In the genomic region with DNA sequence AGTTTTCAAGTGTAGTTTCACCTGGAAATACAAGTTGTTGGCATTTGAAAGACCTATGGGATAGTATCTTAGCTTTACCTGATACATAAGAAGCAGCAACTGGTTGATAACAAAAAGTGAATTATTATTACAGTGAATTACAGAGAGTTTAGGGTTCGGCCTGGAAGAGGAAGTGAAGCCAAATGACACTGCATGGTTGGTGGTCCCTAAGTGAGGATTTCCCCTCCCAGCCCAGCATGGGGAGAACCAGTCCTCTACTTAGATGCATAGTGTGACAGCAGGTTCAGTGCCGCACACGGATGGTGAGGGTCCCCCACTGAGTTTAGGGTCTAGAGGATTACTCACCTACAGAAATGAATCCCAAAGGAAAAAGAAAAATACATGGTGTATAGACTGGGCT, we compare ENCODE assay signal across 32 cellular contexts. TPM values are rescaled to one million over a fixed set of nuclear protein-coding genes. Genes with fewer than 3 reads are reported as not detected.
"Had no signal": no experiment of that assay in that cellular context is flagged by ENCODE, and none has a peak within 500 bp of the region (broad histone marks: within the 10 kb centered on the region; RNA-seq: fewer than 3 reads in every experiment).

No MANE protein-coding gene starts in this region.

- H3K4me3 Mint-ChIP-seq: activated CD4-positive, alpha-beta memory T cell treated with anti-CD3 and anti-CD28 coated beads, Interleukin-2, amount 10 ng/mL, durations not matched to agents 7 days and 5 days; activated CD4-positive, alpha-beta T cell treated with anti-CD3 and anti-CD28 coated beads for 36 hours; activated CD8-positive, alpha-beta memory T cell treated with anti-CD3 and anti-CD28 coated beads, Interleukin-2, amount 10 ng/mL, durations not matched to agents 7 days and 5 days; activated naive CD4-positive, alpha-beta T cell treated with anti-CD3 and anti-CD28 coated beads, Interleukin-2, amount 50 U/mL, for 24 hours; activated naive CD8-positive, alpha-beta T cell treated with anti-CD3 and anti-CD28 coated beads, Interleukin-2, amount 10 ng/mL, durations not matched to agents 7 days and 5 days; T-helper 2 cell treated with Interferon-gamma antibody and Interleukin-4, amounts not matched to agents 5 μg/mL and 100 μg/mL, for 36 hours had no signal

- H3K9ac ChIP-seq: KMS-11 had no signal

- H3K27ac ChIP-seq: adrenal gland, body of pancreas, breast epithelium, KMS-11, PC-9, RWPE1 had no signal

- ATAC-seq: activated CD4-positive, alpha-beta T cell treated with anti-CD3 and anti-CD28 coated beads for 36 hours; activated CD4-positive, CD25-positive, alpha-beta regulatory T cell treated with anti-CD3 and anti-CD28 coated beads, Interleukin-2, amount 50 U/mL, for 24 hours; activated CD8-positive, alpha-beta memory T cell treated with anti-CD3 and anti-CD28 coated beads, Interleukin-2, amount 10 ng/mL, durations not matched to agents 7 days and 5 days; body of pancreas had no signal

- H3K4me2 ChIP-seq: KMS-11, PC-9 had no signal

- H3K36me3 ChIP-seq: adrenal gland, breast epithelium had no signal

- H3K4me1 Mint-ChIP-seq: activated CD4-positive, alpha-beta memory T cell treated with anti-CD3 and anti-CD28 coated beads, Interleukin-2, amount 10 ng/mL, durations not matched to agents 7 days and 5 days; activated CD4-positive, alpha-beta T cell treated with anti-CD3 and anti-CD28 coated beads for 36 hours had no signal

- H2AFZ ChIP-seq: PC-9 had no signal

- H3K27ac Mint-ChIP-seq: activated CD4-positive, alpha-beta memory T cell treated with anti-CD3 and anti-CD28 coated beads, Interleukin-2, amount 10 ng/mL, durations not matched to agents 7 days and 5 days; activated CD4-positive, alpha-beta T cell treated with anti-CD3 and anti-CD28 coated beads for 36 hours; activated CD8-positive, alpha-beta memory T cell treated with anti-CD3 and anti-CD28 coated beads, Interleukin-2, amount 10 ng/mL, durations not matched to agents 7 days and 5 days; activated naive CD4-positive, alpha-beta T cell treated with anti-CD3 and anti-CD28 coated beads, Interleukin-2, amount 50 U/mL, for 24 hours; activated naive CD8-positive, alpha-beta T cell treated with anti-CD3 and anti-CD28 coated beads, Interleukin-2, amount 10 ng/mL, durations not matched to agents 7 days and 5 days; T-helper 2 cell treated with Interferon-gamma antibody and Interleukin-4, amounts not matched to agents 5 μg/mL and 100 μg/mL, for 36 hours had no signal

- H3K4me1 ChIP-seq: adrenal gland, body of pancreas, breast epithelium had no signal

- H3K9me3 ChIP-seq: adrenal gland, body of pancreas had no signal

- H3K36me3 Mint-ChIP-seq: activated CD8-positive, alpha-beta memory T cell treated with anti-CD3 and anti-CD28 coated beads, Interleukin-2, amount 10 ng/mL, durations not matched to agents 7 days and 5 days had no signal

- H3K27me3 ChIP-seq: adrenal gland, body of pancreas, breast epithelium had no signal

- H3K4me3 ChIP-seq: adrenal gland, body of pancreas, breast epithelium, PC-9 had no signal

- DNase-seq: activated CD4-positive, alpha-beta memory T cell treated with anti-CD3 and anti-CD28 coated beads, Interleukin-2, amount 10 ng/mL, durations not matched to agents 7 days and 5 days; activated CD4-positive, alpha-beta T cell treated with anti-CD3 and anti-CD28 coated beads for 36 hours; activated CD4-positive, alpha-beta T cell treated with anti-CD3 and anti-CD28 coated beads, Interleukin-2, amount 50 U/mL, for 1 hour; activated CD8-positive, alpha-beta memory T cell treated with anti-CD3 and anti-CD28 coated beads for 24 hours; activated CD8-positive, alpha-beta memory T cell treated with anti-CD3 and anti-CD28 coated beads, Interleukin-2, amount 10 ng/mL, durations not matched to agents 7 days and 5 days; activated CD8-positive, alpha-beta memory T cell treated with anti-CD3 and anti-CD28 coated beads, Interleukin-2, amount 50 U/mL, for 48 hours; activated effector memory CD4-positive, alpha-beta T cell treated with Interleukin-2 at 50 U/mL for 16 hours; activated naive CD4-positive, alpha-beta T cell; activated naive CD8-positive, alpha-beta T cell treated with anti-CD3 and anti-CD28 coated beads, Interleukin-2, amount 10 ng/mL, durations not matched to agents 7 days and 5 days; activated T-cell treated with anti-CD3 and anti-CD28 coated beads, Interleukin-2, amount 50 U/mL, for 48 hours; adrenal gland; body of pancreas; MM.1S; NCI-H1092 treated with DMSO at 0.1 percent for 48 hours; NCI-H1417; NCI-H146; NCI-H187; NCI-H2029 treated with DMSO at 0.1 percent for 48 hours; NCI-H2107; NCI-H2171; NCI-H510A; NCI-H526; NCI-H748 treated with DMSO at 0.1 percent for 48 hours; NK-92 treated with Interleukin-12 subunit alpha and Interleukin-12 subunit beta, amount 100 ng/mL, for 24 hours; PC-9; Right ventricle myocardium superior had no signal

RNA-seq across cellular contexts. Expression of gene HLA-DPB1, which starts 18.1 kb away (rescaled TPM):
- total RNA-seq: PC-9 had no signal

RNA-seq across cellular contexts. Expression of gene HLA-DPA1, which starts 20.4 kb away (rescaled TPM):
- total RNA-seq: PC-9 had no signal
